ENCODE assay signal across 20 cellular contexts in genomic region chr2:206149330-206149729, GRCh38. TPM values are rescaled to one million over a fixed set of nuclear protein-coding genes. Genes with fewer than 3 reads are reported as not detected.
A peak's percentile ranks its signal among the peaks of the same experiment; 100 is the strongest.
DNase-seq lines count a peak whose midpoint lies in the region; ATAC-seq, FAIRE-seq and TF ChIP-seq lines count a peak whose summit lies in the region.
"Had no signal": no experiment of that assay in that cellular context is flagged by ENCODE, and none has a peak within 500 bp of the region (broad histone marks: within the 10 kb centered on the region; RNA-seq: fewer than 3 reads in every experiment).

No MANE protein-coding gene starts in this region.

- H3K36me3 ChIP-seq in liver (ENCODE audit: control insufficient read depth in 4 of 4, insufficient read depth in 3 of 4, low read depth in 1 of 4, low read length in 3 of 4): peaks cover 4 to 46% (median 38%) of the 10 kb centered on the region in 4 donors
- H3K36me3 ChIP-seq in HepG2 (replicated peaks in 1 of 2; ENCODE audit: control insufficient read depth in 1 of 2, insufficient read depth in 2 of 2, low read length in 2 of 2): peaks cover 20 to 78% of the 10 kb centered on the region in 2 experiments
- peaks cover 4% of the 10 kb centered on the region for H3K36me3 ChIP-seq in mucosa of descending colon (ENCODE audit: low read depth)
- no peaks in the 10 kb centered on the region for H3K36me3 ChIP-seq in uterus

- intact Hi-C loops in HepG2 (cut with micrococcal nuclease; ENCODE audit: unreplicated experiment): no loop called here
- intact Hi-C loops in left colon (cut with DNase I, micrococcal nuclease): no loop called here
- intact Hi-C loops in mucosa of descending colon (cut with DNase I, micrococcal nuclease): no loop called here
- intact Hi-C loops in uterus (cut with DNase I; ENCODE audit: low total_unique reads): no loop called here

- DNase-seq in HepG2 (ENCODE audit: low spot score) (no peak), left colon (no peak), mucosa of descending colon (no peak), uterus (no peak)
- DNase-seq: Caco-2; CD4-positive, CD25-positive, alpha-beta regulatory T cell; CD8-positive, alpha-beta T cell; DMS153; DND-41; GDM1; H9 had no signal

- H3K27me3 ChIP-seq in liver (ENCODE audit: control insufficient read depth in 4 of 4, insufficient read depth in 4 of 4, low read length in 3 of 4) (no peaks in the 10 kb centered on the region), HepG2 (ENCODE audit: control insufficient read depth in 1 of 2, insufficient read depth in 2 of 2, low read length in 2 of 2) (no peaks in the 10 kb centered on the region), uterus (no peaks in the 10 kb centered on the region)
- H3K27me3 ChIP-seq: BLaER1 had no signal

- H3K9ac ChIP-seq in liver (ENCODE audit: low read depth in 1 of 2, low read length in 2 of 2) (no peak overlapping the region), HepG2 (ENCODE audit: insufficient read depth, low read depth, low read length) (no peak overlapping the region)
- H3K9ac ChIP-seq: BLaER1 had no signal

- 30% methylated on average over 1 of the region's 1 CpG for WGBS in liver
- 90% methylated on average over 1 of the region's 1 CpG for WGBS in HepG2 (ENCODE audit: low lambda C conversion rate)

- in situ Hi-C loops in HepG2 (cut with HindIII; ENCODE audit: extremely low pct_ligation_motif_present, low pct_unique_long_range_greater_than_20kb): no loop called here

- peaks cover 4% of the 10 kb centered on the region; the same call in 1 of the 2 replicates for H4K20me1 ChIP-seq in HepG2 (ENCODE audit: insufficient read depth, low read length)

- ATAC-seq in HepG2 (no peak), left colon (peak; percentile 69), mucosa of descending colon (peak; percentile 37), HG03378 (IDR thresholded peaks at IDR 0.05; ENCODE audit: unreplicated experiment) (no peak)
- ATAC-seq: CD8-positive, alpha-beta T cell; GM12878; GM23338; HCT116 had no signal

- CTCF ChIA-PET in HepG2 (lab: Yijun Ruan, JAX; ENCODE audit: low intra/inter-chr PET ratio, low total read pairs): no interaction called here

- H3K27ac ChIP-seq in liver (ENCODE audit: low read depth in 1 of 2, low read length in 2 of 2) (no peak overlapping the region), HepG2 (ENCODE audit: extremely low read length, insufficient read depth, low read length) (no peak overlapping the region), uterus (no peak overlapping the region)
- H3K27ac ChIP-seq: 22Rv1, BLaER1, C4-2B had no signal

- no peaks in the 10 kb centered on the region for H3K9me3 ChIP-seq in liver (ENCODE audit: control insufficient read depth in 4 of 4, low read length in 3 of 4)
- H3K9me3 ChIP-seq in HepG2 (ENCODE audit: low read length): no peaks in the 10 kb centered on the region
- H3K9me3 ChIP-seq in mucosa of descending colon: no peaks in the 10 kb centered on the region
- H3K9me3 ChIP-seq in uterus: no peaks in the 10 kb centered on the region
- H3K9me3 ChIP-seq: BLaER1, Caco-2 had no signal

- no peak overlapping the region for H3K4me2 ChIP-seq in HepG2 (ENCODE audit: low read depth, low read length)
- H3K4me2 ChIP-seq: BLaER1, GM23338 had no signal

- H3K4me3 ChIP-seq in liver (ENCODE audit: low read depth in 1 of 3, low read length in 3 of 3) (no peak overlapping the region), HepG2 (replicated peaks in 1 of 3; ENCODE audit: insufficient read depth in 1 of 3, low read depth in 2 of 3, low read length in 3 of 3) (no peak overlapping the region), mucosa of descending colon (no peak overlapping the region), uterus (no peak overlapping the region)
- H3K4me3 ChIP-seq: BLaER1, GM12878, GM23338 had no signal

- BruUV-seq in HepG2 (replicated peaks; lab: Mats Ljungman, UMichigan): no TSS peak

- no peak for FAIRE-seq in HepG2 (lab: Jason Lieb, UNC)
- FAIRE-seq: GM12878, GM19239 had no signal

- H2AFZ ChIP-seq in HepG2 (ENCODE audit: low read length): no peak overlapping the region
- H2AFZ ChIP-seq: GM23338 had no signal

- no peak for TF ChIP-seq POLR2A in HepG2 (IDR thresholded peaks at IDR 0.05; ENCODE audit: insufficient read depth in 1 of 2, low read depth in 2 of 2, low read length in 2 of 2)
- TF ChIP-seq POLR2A in uterus (IDR thresholded peaks at IDR 0.05): no peak

- TF ChIP-seq CTCF in liver (IDR thresholded peaks at IDR 0.05; ENCODE audit: low read depth, low read length, missing input control) (no peak), HepG2 (CRISPR knock-in tag; IDR thresholded peaks at IDR 0.05) (no peak), mucosa of descending colon (IDR thresholded peaks at IDR 0.05) (no peak), uterus (IDR thresholded peaks at IDR 0.05) (no peak)

- H3K4me1 ChIP-seq in liver (ENCODE audit: control insufficient read depth in 4 of 4, insufficient read depth in 4 of 4, low read length in 3 of 4) (peaks cover 2 to 21% (median 16%) of the 10 kb centered on the region in 4 donors), HepG2 (ENCODE audit: insufficient read depth, low read length) (peaks cover 7% of the 10 kb centered on the region), mucosa of descending colon (ENCODE audit: low read depth) (no peaks in the 10 kb centered on the region), uterus (no peaks in the 10 kb centered on the region)
- H3K4me1 ChIP-seq: Caco-2 had no signal

- H3K79me2 ChIP-seq in HepG2 (ENCODE audit: insufficient read depth, low read length): peaks cover 21% of the 10 kb centered on the region

- TF ChIP-seq EP300 in HepG2 (IDR thresholded peaks at IDR 0.05; ENCODE audit: low read depth in 2 of 2, low read length in 2 of 2) (no peak), HepG2 (CRISPR knock-in tag; IDR thresholded peaks at IDR 0.05; ENCODE audit: borderline replicate concordance) (no peak)

- TF ChIP-seq RAD21 in liver (IDR thresholded peaks at IDR 0.05) (no peak), HepG2 (CRISPR knock-in tag; IDR thresholded peaks at IDR 0.05) (no peak)

- POLR2A ChIA-PET in HepG2 (lab: Yijun Ruan, JAX): no interaction called here

TF ChIP-seq in liver, 16 proteins besides CTCF, POLR2A, EP300 and RAD21 (continues in another document):
- peak; percentile 34 for TF ChIP-seq YY1 (IDR thresholded peaks at IDR 0.05)

RNA-seq across cellular contexts. Expression of gene NDUFS1, which starts 9.9 kb away (rescaled TPM):
- total RNA-seq in liver (100 to 1,000 TPM in 1 of 2 donors, 10 to 100 TPM in 1; 80.7 to 167 TPM), HepG2 (2016; rRNA removed; fragmentation: Illumina TruSeq; extraction: Trizol) (242 and 396 TPM in 2 replicates), left colon (100 to 1,000 TPM; 169 to 190 TPM), mucosa of descending colon (100 to 1,000 TPM; 132 to 172 (median 140) TPM), uterus (100 to 1,000 TPM in 1 of 4 donors, 10 to 100 TPM in 3; 25.6 to 164 (median 56.6) TPM)
- polyA plus RNA-seq in liver (10 to 100 TPM; 39.7 to 85.7 TPM), HepG2 (2011; rRNA removed) (102 and 139 TPM in 2 replicates)
- 70.4 and 73.3 TPM in 2 replicates for total RNA-seq in HepG2 (2016; cell fraction: cytosol; rRNA removed; fragmentation: Illumina TruSeq; extraction: Trizol; ENCODE audit: low read depth)
- 239 and 375 TPM in 2 replicates for total RNA-seq in HepG2 (2016; cell fraction: insoluble cytoplasmic fraction; rRNA removed; fragmentation: Illumina TruSeq; extraction: Trizol)
- 61.9 and 76.2 TPM in 2 replicates for total RNA-seq in HepG2 (2016; cell fraction: membrane; rRNA removed; fragmentation: Illumina TruSeq; extraction: Trizol)
- 111 and 119 TPM in 2 replicates for total RNA-seq in HepG2 (2016; cell fraction: nucleus; rRNA removed; fragmentation: Illumina TruSeq; extraction: Trizol)
- 93.2 and 124 TPM in 2 replicates for polyA plus RNA-seq in HepG2 (2011; cell fraction: cytosol; rRNA removed)
- 33.6 and 45.1 TPM in 2 replicates for polyA plus RNA-seq in HepG2 (2011; cell fraction: nucleus; rRNA removed)
- 110 and 123 TPM in 2 replicates for polyA plus RNA-seq in HepG2 (2012)
- polyA plus RNA-seq in HepG2 (2016; cell fraction: cytosol; fragmentation: Illumina TruSeq; extraction: Trizol; ENCODE audit: low read depth): 10.0 and 11.0 TPM in 2 replicates
- polyA plus RNA-seq in HepG2 (2016; cell fraction: insoluble cytoplasmic fraction; fragmentation: Illumina TruSeq; extraction: Trizol; ENCODE audit: low read depth): 200 and 204 TPM in 2 replicates
- polyA plus RNA-seq in HepG2 (2016; cell fraction: membrane; fragmentation: Illumina TruSeq; extraction: Trizol; ENCODE audit: low read depth): 21.5 and 24.6 TPM in 2 replicates
- 67.1 and 72.5 TPM in 2 replicates for polyA plus RNA-seq in HepG2 (2016; cell fraction: nucleus; fragmentation: Illumina TruSeq; extraction: Trizol; ENCODE audit: insufficient read depth, low read depth)
- 73.9 and 109 TPM in 2 replicates for polyA minus RNA-seq in HepG2 (2011; rRNA and poly(A)+ RNA removed; ENCODE audit: low replicate concordance)
- 96.8 and 105 TPM in 2 replicates for polyA minus RNA-seq in HepG2 (2011; cell fraction: cytosol; rRNA and poly(A)+ RNA removed)
- 89.4 and 111 TPM in 2 replicates for polyA minus RNA-seq in HepG2 (2011; cell fraction: nucleus; rRNA and poly(A)+ RNA removed)

RNA-seq across cellular contexts. Expression of gene EEF1B2, which starts 10.4 kb away (rescaled TPM):
- 100 to 1,000 TPM; 143 to 328 TPM for total RNA-seq in liver
- polyA plus RNA-seq in liver: 100 to 1,000 TPM; 186 to 365 TPM
- total RNA-seq in HepG2 (2016; rRNA removed; fragmentation: Illumina TruSeq; extraction: Trizol): 1,731 and 2,041 TPM in 2 replicates
- total RNA-seq in HepG2 (2016; cell fraction: cytosol; rRNA removed; fragmentation: Illumina TruSeq; extraction: Trizol; ENCODE audit: low read depth): 2,502 and 2,842 TPM in 2 replicates
- 1,728 and 2,113 TPM in 2 replicates for total RNA-seq in HepG2 (2016; cell fraction: insoluble cytoplasmic fraction; rRNA removed; fragmentation: Illumina TruSeq; extraction: Trizol)
- 4,021 and 4,360 TPM in 2 replicates for total RNA-seq in HepG2 (2016; cell fraction: membrane; rRNA removed; fragmentation: Illumina TruSeq; extraction: Trizol)
- 733 and 787 TPM in 2 replicates for total RNA-seq in HepG2 (2016; cell fraction: nucleus; rRNA removed; fragmentation: Illumina TruSeq; extraction: Trizol)
- polyA plus RNA-seq in HepG2 (2011; rRNA removed): 1,124 and 1,284 TPM in 2 replicates
- 1,102 and 1,298 TPM in 2 replicates for polyA plus RNA-seq in HepG2 (2011; cell fraction: cytosol; rRNA removed)
- 405 and 450 TPM in 2 replicates for polyA plus RNA-seq in HepG2 (2011; cell fraction: nucleus; rRNA removed)
- 1,299 and 1,825 TPM in 2 replicates for polyA plus RNA-seq in HepG2 (2012)
- 2,574 and 2,780 TPM in 2 replicates for polyA plus RNA-seq in HepG2 (2016; cell fraction: cytosol; fragmentation: Illumina TruSeq; extraction: Trizol; ENCODE audit: low read depth)
- polyA plus RNA-seq in HepG2 (2016; cell fraction: insoluble cytoplasmic fraction; fragmentation: Illumina TruSeq; extraction: Trizol; ENCODE audit: low read depth): 1,745 and 1,876 TPM in 2 replicates
- polyA plus RNA-seq in HepG2 (2016; cell fraction: membrane; fragmentation: Illumina TruSeq; extraction: Trizol; ENCODE audit: low read depth): 3,375 and 3,437 TPM in 2 replicates
- polyA plus RNA-seq in HepG2 (2016; cell fraction: nucleus; fragmentation: Illumina TruSeq; extraction: Trizol; ENCODE audit: insufficient read depth, low read depth): 1,165 and 1,197 TPM in 2 replicates
- polyA minus RNA-seq in HepG2 (2011; rRNA and poly(A)+ RNA removed; ENCODE audit: low replicate concordance): 599 and 1,204 TPM in 2 replicates
- polyA minus RNA-seq in HepG2 (2011; cell fraction: cytosol; rRNA and poly(A)+ RNA removed): 406 and 415 TPM in 2 replicates
- 338 and 413 TPM in 2 replicates for polyA minus RNA-seq in HepG2 (2011; cell fraction: nucleus; rRNA and poly(A)+ RNA removed)
- 100 to 1,000 TPM; 441 to 460 TPM for total RNA-seq in left colon
- 100 to 1,000 TPM; 374 to 475 (median 385) TPM for total RNA-seq in mucosa of descending colon
- total RNA-seq in uterus: 100 to 1,000 TPM; 267 to 794 (median 564) TPM

Comparison
In these comparisons a context has a peak if more than half of its experiments do, and no peak if none do; other contexts are left out.
1. ATAC-seq: peak in left colon (single experiment) and mucosa of descending colon (single experiment); none in HepG2 (single experiment) and HG03378 (single experiment).